12 cellular contexts compared by ENCODE assay signal in the genomic region with DNA sequence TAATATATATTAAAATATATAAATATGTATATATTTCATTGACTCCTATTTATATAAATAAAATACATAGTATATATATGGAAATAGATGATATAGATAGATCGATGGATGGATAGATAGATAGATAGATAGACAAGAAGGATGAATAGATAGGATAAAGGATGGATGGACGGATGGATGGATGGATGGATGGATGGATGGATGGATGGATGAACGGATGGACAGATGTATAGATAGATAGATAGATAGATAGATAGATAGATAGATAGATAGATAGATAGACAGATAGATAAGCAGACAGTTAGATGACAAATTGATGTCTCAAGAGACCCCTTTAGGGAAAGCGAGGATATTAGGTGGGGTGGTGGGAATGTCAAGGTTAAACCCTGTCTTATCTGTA. TPM values are rescaled to one million over a fixed set of nuclear protein-coding genes. Genes with fewer than 3 reads are reported as not detected.
"Had no signal": no experiment of that assay in that cellular context is flagged by ENCODE, and none has a peak within 500 bp of the region (broad histone marks: within the 10 kb centered on the region; RNA-seq: fewer than 3 reads in every experiment).

No MANE protein-coding gene starts in this region.

- H3K4me1 ChIP-seq: HAP-1 had no signal

- H3K36me3 ChIP-seq: HAP-1 had no signal

- H3K4me2 ChIP-seq: GM23338 had no signal

- H3K9me3 ChIP-seq: HAP-1 had no signal

- H3K4me1 Mint-ChIP-seq: GM23338, H9 had no signal

- H3K27ac Mint-ChIP-seq: GM23338, H9, HFFc6 had no signal

- H3K27ac ChIP-seq: GM23248 had no signal

- DNase-seq: GM23248, GOT3, H7, H9, HCEC 1CT, HFFc6 had no signal

- ATAC-seq: GM23338, HCT116 had no signal

- H3K4me3 ChIP-seq: GM23248, GM23338, HAP-1 had no signal

- FAIRE-seq: H1, H54 had no signal

- H2AFZ ChIP-seq: GM23248, GM23338 had no signal

- H3K4me3 Mint-ChIP-seq: GM23338, H9, HFFc6 had no signal

- H3K9ac ChIP-seq: GM23248 had no signal

RNA-seq across cellular contexts. Expression of a gene that starts 15.1 kb away (rescaled TPM):
- total RNA-seq: GM23248, GM23338, H1, H7, H9, HFFc6 had no signal
- polyA plus RNA-seq: GM23248, GM23338, H1 had no signal

RNA-seq across cellular contexts. Expression of a gene that starts 21.4 kb away (rescaled TPM):
- total RNA-seq: GM23248, GM23338, H1, H7, H9, HFFc6 had no signal
- polyA plus RNA-seq: GM23248, GM23338, H1 had no signal

RNA-seq across cellular contexts. Expression of a gene that starts 29.6 kb away (rescaled TPM):
- total RNA-seq: GM23248, GM23338, H1, H4, H7, H9, HFFc6 had no signal
- polyA plus RNA-seq: GM23248, GM23338, H1 had no signal
